1 cellular context compared by ENCODE assay signal in genomic region chr19:2982556-2982955, GRCh38.
TF ChIP-seq lines count a peak whose summit lies in the region.

No MANE protein-coding gene starts in this region.

TF ChIP-seq in H1, 55 proteins besides CTCF, POLR2A, EP300 and RAD21:
- TF ChIP-seq JUN (IDR thresholded peaks at IDR 0.05; ENCODE audit: low read depth, low read length) (no peak), MAX (IDR thresholded peaks at IDR 0.05) (no peak), EGR1 (IDR thresholded peaks at IDR 0.05; ENCODE audit: borderline replicate concordance, low read depth, low read length) (no peak)
